15 cellular contexts compared by ENCODE assay signal in genomic region chr7:82723411-82723810, GRCh38.
DNase-seq lines count a peak whose midpoint lies in the region; ATAC-seq and TF ChIP-seq lines count a peak whose summit lies in the region.
"Had no signal": no experiment of that assay in that cellular context is flagged by ENCODE, and none has a peak within 500 bp of the region (broad histone marks: within the 10 kb centered on the region; RNA-seq: fewer than 3 reads in every experiment).

No MANE protein-coding gene starts in this region.

- POLR2A ChIA-PET in naive thymus-derived CD4-positive, alpha-beta T cell (lab: Charles Lee): no interaction called here

- H3K27ac ChIP-seq in naive thymus-derived CD4-positive, alpha-beta T cell (ENCODE audit: low read depth, low read length): no peak overlapping the region
- H3K27ac ChIP-seq: BLaER1 had no signal

- intact Hi-C loops in activated CD4-positive, alpha-beta T cell treated with anti-CD3 and anti-CD28 coated beads, Interleukin-2, amount 10 ng/mL, durations not matched to agents 24 days and 14 days (cut with micrococcal nuclease): loop anchor here (10.0 kb wide), 1 partner anchor 119 kb away; no protein-coding TSS in a partner anchor
- intact Hi-C loops in naive thymus-derived CD4-positive, alpha-beta T cell (cut with micrococcal nuclease): loop anchor here in 1 of 2 donors (5.0 to 10.0 kb wide), 2 partner anchors 46 to 209 kb away; no protein-coding TSS in a partner anchor

- no peak overlapping the region for H3K4me3 Mint-ChIP-seq in activated CD4-positive, alpha-beta T cell treated with anti-CD3 and anti-CD28 coated beads, Interleukin-2, amount 10 ng/mL, durations not matched to agents 24 days and 14 days
- no peak overlapping the region for H3K4me3 Mint-ChIP-seq in glutamatergic neuron (ENCODE audit: unreplicated experiment)
- H3K4me3 Mint-ChIP-seq in naive thymus-derived CD4-positive, alpha-beta T cell: no peak overlapping the region
- H3K4me3 Mint-ChIP-seq: CD8-positive, alpha-beta T cell; H9; IgD-negative memory B cell had no signal

- no peak overlapping the region for H3K27ac Mint-ChIP-seq in activated CD4-positive, alpha-beta T cell treated with anti-CD3 and anti-CD28 coated beads, Interleukin-2, amount 10 ng/mL, durations not matched to agents 24 days and 14 days
- peak overlapping the region; percentile 31 for H3K27ac Mint-ChIP-seq in glutamatergic neuron (ENCODE audit: unreplicated experiment)
- H3K27ac Mint-ChIP-seq in naive thymus-derived CD4-positive, alpha-beta T cell: no peak overlapping the region
- H3K27ac Mint-ChIP-seq: CD8-positive, alpha-beta T cell; IgD-negative memory B cell had no signal

- H3K36me3 ChIP-seq in naive thymus-derived CD4-positive, alpha-beta T cell (ENCODE audit: control insufficient read depth in 2 of 3, insufficient read depth in 3 of 3, low read length in 3 of 3): no peaks in the 10 kb centered on the region
- H3K36me3 ChIP-seq: BLaER1, MG63 had no signal

- H3K4me1 ChIP-seq in naive thymus-derived CD4-positive, alpha-beta T cell (ENCODE audit: control insufficient read depth in 2 of 2, insufficient read depth in 2 of 2, low read length in 2 of 2): no peaks in the 10 kb centered on the region
- H3K4me1 ChIP-seq: BLaER1 had no signal

- H3K4me1 Mint-ChIP-seq in activated CD4-positive, alpha-beta T cell treated with anti-CD3 and anti-CD28 coated beads, Interleukin-2, amount 10 ng/mL, durations not matched to agents 24 days and 14 days: no peaks in the 10 kb centered on the region
- H3K4me1 Mint-ChIP-seq in glutamatergic neuron (ENCODE audit: low read depth, unreplicated experiment): peaks cover 9% of the 10 kb centered on the region
- H3K4me1 Mint-ChIP-seq in naive thymus-derived CD4-positive, alpha-beta T cell: no peaks in the 10 kb centered on the region
- H3K4me1 Mint-ChIP-seq: IgD-negative memory B cell had no signal

- no peak for TF ChIP-seq CTCF in glutamatergic neuron (IDR thresholded peaks at IDR 0.05; ENCODE audit: partially characterized antibody, unreplicated experiment)

- H3K27me3 Mint-ChIP-seq in activated CD4-positive, alpha-beta T cell treated with anti-CD3 and anti-CD28 coated beads, Interleukin-2, amount 10 ng/mL, durations not matched to agents 24 days and 14 days: no peaks in the 10 kb centered on the region
- no peaks in the 10 kb centered on the region for H3K27me3 Mint-ChIP-seq in glutamatergic neuron (ENCODE audit: unreplicated experiment)
- H3K27me3 Mint-ChIP-seq in naive thymus-derived CD4-positive, alpha-beta T cell: no peaks in the 10 kb centered on the region
- H3K27me3 Mint-ChIP-seq: IgD-negative memory B cell had no signal

- DNase-seq in activated CD4-positive, alpha-beta T cell treated with anti-CD3 and anti-CD28 coated beads, Interleukin-2, amount 10 ng/mL, durations not matched to agents 24 days and 14 days: peak; percentile 25
- no peak for DNase-seq in activated CD4-positive, alpha-beta T cell treated with anti-CD3 and anti-CD28 coated beads, Interleukin-2, amount 50 U/mL, for 1 hour
- DNase-seq in SW480 (ENCODE audit: low spot score) (peak; percentile 16), glutamatergic neuron (no peak), DMS79 treated with DMSO at 0.1 percent for 48 hours (lab: John Stamatoyannopoulos, UW) (no peak)
- DNase-seq in naive thymus-derived CD4-positive, alpha-beta T cell: no peak
- DNase-seq: CD8-positive, alpha-beta T cell; H9; Karpas-422; MG63; NCI-H1092 had no signal

- no peaks in the 10 kb centered on the region for H3K36me3 Mint-ChIP-seq in activated CD4-positive, alpha-beta T cell treated with anti-CD3 and anti-CD28 coated beads, Interleukin-2, amount 10 ng/mL, durations not matched to agents 24 days and 14 days (ENCODE audit: low read depth)
- H3K36me3 Mint-ChIP-seq in glutamatergic neuron (ENCODE audit: unreplicated experiment): no peaks in the 10 kb centered on the region
- H3K36me3 Mint-ChIP-seq in naive thymus-derived CD4-positive, alpha-beta T cell: no peaks in the 10 kb centered on the region
- H3K36me3 Mint-ChIP-seq: CD8-positive, alpha-beta T cell; IgD-negative memory B cell had no signal

- H3K4me3 ChIP-seq in naive thymus-derived CD4-positive, alpha-beta T cell (ENCODE audit: low read length): no peak overlapping the region
- H3K4me3 ChIP-seq: BLaER1, MG63 had no signal

- H3K9me3 ChIP-seq in naive thymus-derived CD4-positive, alpha-beta T cell (ENCODE audit: control insufficient read depth in 2 of 3, low read length in 3 of 3): no peaks in the 10 kb centered on the region
- H3K9me3 ChIP-seq: BLaER1, MG63 had no signal

- H3K27me3 ChIP-seq in naive thymus-derived CD4-positive, alpha-beta T cell (ENCODE audit: control insufficient read depth in 2 of 2, insufficient read depth in 2 of 2, low read length in 2 of 2): no peaks in the 10 kb centered on the region
- H3K27me3 ChIP-seq: BLaER1, MG63 had no signal

- no peak for ATAC-seq in GM21737 (IDR thresholded peaks at IDR 0.05; ENCODE audit: unreplicated experiment)
- no peak for ATAC-seq in naive thymus-derived CD4-positive, alpha-beta T cell
- ATAC-seq in HG03460 (IDR thresholded peaks at IDR 0.05; ENCODE audit: unreplicated experiment): no peak
- ATAC-seq: CD8-positive, alpha-beta T cell had no signal

- H3K9me3 Mint-ChIP-seq in activated CD4-positive, alpha-beta T cell treated with anti-CD3 and anti-CD28 coated beads, Interleukin-2, amount 10 ng/mL, durations not matched to agents 24 days and 14 days: no peaks in the 10 kb centered on the region
- H3K9me3 Mint-ChIP-seq in glutamatergic neuron (ENCODE audit: unreplicated experiment): peaks cover 1% of the 10 kb centered on the region
- H3K9me3 Mint-ChIP-seq in naive thymus-derived CD4-positive, alpha-beta T cell: no peaks in the 10 kb centered on the region
- H3K9me3 Mint-ChIP-seq: CD8-positive, alpha-beta T cell; H9 had no signal

- CTCF ChIA-PET in naive thymus-derived CD4-positive, alpha-beta T cell (lab: Charles Lee): no interaction called here

Comparison
In these comparisons a context has a peak if more than half of its experiments do, and no peak if none do; other contexts are left out.
1. DNase-seq: peak in activated CD4-positive, alpha-beta T cell treated with anti-CD3 and anti-CD28 coated beads, Interleukin-2, amount 10 ng/mL, durations not matched to agents 24 days and 14 days (single experiment) and SW480 (single experiment); none in activated CD4-positive, alpha-beta T cell treated with anti-CD3 and anti-CD28 coated beads, Interleukin-2, amount 50 U/mL, for 1 hour (single experiment), glutamatergic neuron (single experiment), naive thymus-derived CD4-positive, alpha-beta T cell (0 of 9) and DMS79 treated with DMSO at 0.1 percent for 48 hours (single experiment).